ENCODE assay signal across 10 cellular contexts in genomic region chr4:186693159-186693815, GRCh38. TPM values are rescaled to one million over a fixed set of nuclear protein-coding genes. Genes with fewer than 3 reads are reported as not detected.
DNase-seq lines count a peak whose midpoint lies in the region; ATAC-seq and TF ChIP-seq lines count a peak whose summit lies in the region.
"Had no signal": no experiment of that assay in that cellular context is flagged by ENCODE, and none has a peak within 500 bp of the region (broad histone marks: within the 10 kb centered on the region; RNA-seq: fewer than 3 reads in every experiment).

No MANE protein-coding gene starts in this region.

- H3K27me3 ChIP-seq in HCT116 (ENCODE audit: insufficient read depth, low read length) (no peaks in the 10 kb centered on the region), ascending aorta (no peaks in the 10 kb centered on the region), suprapubic skin (no peaks in the 10 kb centered on the region), trophoblast cell (ENCODE audit: insufficient read depth, low read length) (no peaks in the 10 kb centered on the region)
- no peaks in the 10 kb centered on the region for H3K27me3 ChIP-seq in CD8-positive, alpha-beta T cell (ENCODE audit: insufficient read depth, low read length)

- no peaks in the 10 kb centered on the region for H3K9me2 ChIP-seq in HCT116 (ENCODE audit: insufficient read depth)

- no peak overlapping the region for H2BK120ac ChIP-seq in trophoblast cell (ENCODE audit: insufficient read depth, low read length, poor library complexity)

- H3K4me2 ChIP-seq in HCT116 (ENCODE audit: low read length) (peak overlapping the region; percentile 22), trophoblast cell (ENCODE audit: low read length) (no peak overlapping the region)

- no peak overlapping the region for H2BK5ac ChIP-seq in trophoblast cell (ENCODE audit: low read depth, low read length, poor library complexity)

- H3K9ac ChIP-seq in HCT116 (ENCODE audit: low read length) = no peak overlapping the region
- H3K9ac ChIP-seq in trophoblast cell (ENCODE audit: low read length) = no peak overlapping the region

- no peak for TF ChIP-seq EP300 in suprapubic skin (IDR thresholded peaks at IDR 0.05)

- H3K4me3 ChIP-seq in HCT116 (replicated peaks in 1 of 2; ENCODE audit: low read depth in 1 of 2, low read length in 2 of 2) (no peak overlapping the region), ascending aorta (no peak overlapping the region), suprapubic skin (no peak overlapping the region), trophoblast cell (ENCODE audit: low read depth, low read length) (no peak overlapping the region)
- H3K4me3 ChIP-seq in CD8-positive, alpha-beta T cell (ENCODE audit: low read depth, low read length) = no peak overlapping the region

- H4K20me1 ChIP-seq in HCT116 (ENCODE audit: insufficient read depth) = peaks cover 82% of the 10 kb centered on the region

- ATAC-seq in HCT116 = peak; percentile 62
- peak; percentile 75 to 91 for ATAC-seq in left cardiac atrium
- no peak for ATAC-seq in CD8-positive, alpha-beta T cell
- ATAC-seq in GM18873 (IDR thresholded peaks at IDR 0.05; ENCODE audit: low FRiP score, unreplicated experiment) = no peak

- no peak overlapping the region for H3K14ac ChIP-seq in trophoblast cell (ENCODE audit: low read length)

- H2AFZ ChIP-seq in HCT116 (ENCODE audit: low read depth, low read length, poor library complexity, severe bottlenecking) = no peak overlapping the region
- no peak overlapping the region for H2AFZ ChIP-seq in trophoblast cell (ENCODE audit: insufficient read depth, low read length, poor library complexity)

- peak; percentile 33 for DNase-seq in HCT116 (ENCODE audit: low read depth, low spot score)
- peak; percentile 50 to 92 for DNase-seq in ascending aorta (ENCODE audit: low spot score in 2 of 2)
- DNase-seq in left cardiac atrium = peak; percentile 88
- peak; percentile 86 to 88 for DNase-seq in suprapubic skin (ENCODE audit: low spot score in 2 of 2)
- DNase-seq in CD8-positive, alpha-beta T cell = no peak
- DNase-seq in trophoblast cell = no peak
- DNase-seq in stimulated activated CD4-positive, alpha-beta T cell treated with anti-CD3 and anti-CD28 coated beads, Interleukin-4, amount 100 ng/mL, for 24 hours = no peak
- DNase-seq: NCI-H1092 treated with DMSO at 0.1 percent for 48 hours had no signal

- H3K27ac Mint-ChIP-seq in CD8-positive, alpha-beta T cell = no peak overlapping the region
- H3K27ac Mint-ChIP-seq: activated naive CD4-positive, alpha-beta T cell treated with anti-CD3 and anti-CD28 coated beads, Interleukin-2, amount 50 U/mL, for 24 hours had no signal

- TF ChIP-seq RAD21 in HCT116 (IDR thresholded peaks at IDR 0.05; ENCODE audit: low read depth) = no peak

- no TSS peak for BruUV-seq in HCT116 (replicated peaks; lab: Mats Ljungman, UMichigan)

- RAD21 ChIA-PET in HCT116 (lab: Charles Lee; ENCODE audit: low non-redundant PET in 1 of 2, low total read pairs in 2 of 2, uncharacterized antibody in 2 of 2, unreplicated experiment in 2 of 2) = no interaction called here

- no peaks in the 10 kb centered on the region for H3K9me3 ChIP-seq in HCT116 (ENCODE audit: control insufficient read depth in 1 of 2, insufficient read depth in 1 of 2, low read depth in 1 of 2, low read length in 2 of 2)
- H3K9me3 ChIP-seq in ascending aorta = no peaks in the 10 kb centered on the region
- H3K9me3 ChIP-seq in suprapubic skin = no peaks in the 10 kb centered on the region
- H3K9me3 ChIP-seq in CD8-positive, alpha-beta T cell (ENCODE audit: low read length) = no peaks in the 10 kb centered on the region
- H3K9me3 ChIP-seq in trophoblast cell (ENCODE audit: insufficient read depth, low read depth, low read length) = peaks cover 3% of the 10 kb centered on the region

- H2BK12ac ChIP-seq in trophoblast cell (ENCODE audit: low read length) = no peak overlapping the region

- H4K12ac ChIP-seq in trophoblast cell (ENCODE audit: low read depth, low read length) = no peak overlapping the region

- 39% methylated on average over 17 of the region's 17 CpGs for WGBS in suprapubic skin
- WGBS in trophoblast cell (ENCODE audit: extremely low coverage, insufficient coverage, insufficient read length) = no CpG with 5 or more reads among the region's 17 CpGs

- H4K8ac ChIP-seq in trophoblast cell (ENCODE audit: low read depth, low read length) = no peak overlapping the region

- H3K23ac ChIP-seq in trophoblast cell (ENCODE audit: low read length) = no peak overlapping the region

- H3K79me2 ChIP-seq in HCT116 (ENCODE audit: insufficient read depth, low read length) = peaks cover 100% of the 10 kb centered on the region
- H3K79me2 ChIP-seq in trophoblast cell (ENCODE audit: control insufficient read depth, insufficient read depth, low read length, poor library complexity) = peaks cover 3% of the 10 kb centered on the region

- H3K36me3 Mint-ChIP-seq in CD8-positive, alpha-beta T cell = no peaks in the 10 kb centered on the region
- H3K36me3 Mint-ChIP-seq: activated naive CD4-positive, alpha-beta T cell treated with anti-CD3 and anti-CD28 coated beads, Interleukin-2, amount 50 U/mL, for 24 hours had no signal

- H3K18ac ChIP-seq in trophoblast cell (ENCODE audit: low read length) = no peak overlapping the region

- H3K4me1 ChIP-seq in HCT116 (ENCODE audit: control insufficient read depth in 1 of 2, insufficient read depth in 2 of 2, low read length in 2 of 2) (peaks cover 40 to 80% of the 10 kb centered on the region in 2 experiments), ascending aorta (peaks cover 0 to 25% of the 10 kb centered on the region in 2 donors), suprapubic skin (peaks cover 37% of the 10 kb centered on the region), trophoblast cell (ENCODE audit: control insufficient read depth in 1 of 2, insufficient read depth in 2 of 2, low read length in 2 of 2) (peaks cover 4 to 8% of the 10 kb centered on the region in 2 experiments)
- no peaks in the 10 kb centered on the region for H3K4me1 ChIP-seq in CD8-positive, alpha-beta T cell (ENCODE audit: insufficient read depth, low read length)

- CTCF ChIA-PET in HCT116 (lab: Charles Lee) = no interaction called here
- CTCF ChIA-PET in CD8-positive, alpha-beta T cell (lab: Charles Lee) = no interaction called here

- H3K36me3 ChIP-seq in HCT116 (ENCODE audit: control insufficient read depth in 1 of 2, insufficient read depth in 2 of 2, low read length in 2 of 2) (peaks cover 6 to 32% of the 10 kb centered on the region in 2 experiments; a peak in 3 of 4 replicates), ascending aorta (no peaks in the 10 kb centered on the region), suprapubic skin (no peaks in the 10 kb centered on the region), trophoblast cell (ENCODE audit: control insufficient read depth in 1 of 2, insufficient read depth in 2 of 2, low read length in 2 of 2) (peaks cover 3 to 4% of the 10 kb centered on the region in 2 experiments)
- no peaks in the 10 kb centered on the region for H3K36me3 ChIP-seq in CD8-positive, alpha-beta T cell (ENCODE audit: insufficient read depth, low read length)

- POLR2A ChIA-PET in HCT116 (lab: Charles Lee) = no interaction called here
- POLR2A ChIA-PET in CD8-positive, alpha-beta T cell (lab: Charles Lee) = no interaction called here

- H3K4me3 Mint-ChIP-seq in CD8-positive, alpha-beta T cell = no peak overlapping the region
- H3K4me3 Mint-ChIP-seq: activated naive CD4-positive, alpha-beta T cell treated with anti-CD3 and anti-CD28 coated beads, Interleukin-2, amount 50 U/mL, for 24 hours had no signal

- peaks cover 3% of the 10 kb centered on the region for H3K79me1 ChIP-seq in trophoblast cell (ENCODE audit: low read length)

- H3K27ac ChIP-seq in HCT116 (ENCODE audit: low read depth, low read length) = peak overlapping the region; percentile 15; the same call in 1 of the 2 replicates
- peak overlapping the region; percentile 54 to 75 for H3K27ac ChIP-seq in ascending aorta
- H3K27ac ChIP-seq in suprapubic skin = peak overlapping the region; percentile 66
- H3K27ac ChIP-seq in CD8-positive, alpha-beta T cell (ENCODE audit: low read depth, low read length) = no peak overlapping the region
- no peak overlapping the region for H3K27ac ChIP-seq in trophoblast cell (ENCODE audit: low read depth, low read length)

- no peak overlapping the region for H4K91ac ChIP-seq in trophoblast cell (ENCODE audit: low read depth, low read length)

- no peak overlapping the region for H3K4ac ChIP-seq in trophoblast cell (ENCODE audit: low read depth, low read length)

- H2AK5ac ChIP-seq in trophoblast cell (ENCODE audit: low read length) = no peak overlapping the region

- intact Hi-C loops in HCT116 (cut with micrococcal nuclease) = no loop called here
- intact Hi-C loops in ascending aorta (cut with DNase I) = loop anchor here (5.0 kb wide), 1 partner anchor 34 kb away; no protein-coding TSS in a partner anchor
- intact Hi-C loops in left cardiac atrium (cut with DNase I) = no loop called here
- intact Hi-C loops in CD8-positive, alpha-beta T cell (cut with DNase I, micrococcal nuclease) = no loop called here

- TF ChIP-seq CTCF in HCT116 (IDR thresholded peaks at IDR 0.05 in 2 of 3, conservative IDR thresholded peaks at IDR 0.05 in 1 of 3; ENCODE audit: borderline replicate concordance in 1 of 3, insufficient read depth in 1 of 3, low read depth in 2 of 3, low read length in 2 of 3) (no peak), ascending aorta (IDR thresholded peaks at IDR 0.05) (no peak), suprapubic skin (IDR thresholded peaks at IDR 0.05) (no peak)
- TF ChIP-seq CTCF in CD8-positive, alpha-beta T cell (IDR thresholded peaks at IDR 0.05) = no peak

- TF ChIP-seq POLR2A in HCT116 (IDR thresholded peaks at IDR 0.05; ENCODE audit: borderline replicate concordance, extremely low read depth, insufficient read depth, insufficient read length) (no peak), suprapubic skin (IDR thresholded peaks at IDR 0.05) (no peak)

- H3K4me1 Mint-ChIP-seq in CD8-positive, alpha-beta T cell (ENCODE audit: low read depth) = no peaks in the 10 kb centered on the region
- H3K4me1 Mint-ChIP-seq: activated naive CD4-positive, alpha-beta T cell treated with anti-CD3 and anti-CD28 coated beads, Interleukin-2, amount 50 U/mL, for 24 hours had no signal

- no peaks in the 10 kb centered on the region for H3K27me3 Mint-ChIP-seq in CD8-positive, alpha-beta T cell (ENCODE audit: low read depth)
- H3K27me3 Mint-ChIP-seq: activated naive CD4-positive, alpha-beta T cell treated with anti-CD3 and anti-CD28 coated beads, Interleukin-2, amount 50 U/mL, for 24 hours had no signal

- H3K9me3 Mint-ChIP-seq in CD8-positive, alpha-beta T cell = peaks cover 8% of the 10 kb centered on the region
- H3K9me3 Mint-ChIP-seq: activated naive CD4-positive, alpha-beta T cell treated with anti-CD3 and anti-CD28 coated beads, Interleukin-2, amount 50 U/mL, for 24 hours had no signal

TF ChIP-seq in HCT116, 20 proteins besides CTCF, POLR2A, EP300 and RAD21 (continues in another document):
- TF ChIP-seq FOSL1 (IDR thresholded peaks at IDR 0.05; ENCODE audit: low read depth) (peak; percentile 55), SP1 (IDR thresholded peaks at IDR 0.05; ENCODE audit: low read depth) (peak; percentile 30; the same call in 1 of the 2 replicates)

RNA-seq across cellular contexts. Expression of gene FAT1, which starts 30.4 kb away (rescaled TPM):
- total RNA-seq in HCT116 (2021; ENCODE audit: unreplicated experiment) = 676 TPM
- polyA plus RNA-seq in HCT116 (2012) = 458 and 528 TPM in 2 replicates
- 52.9 TPM for total RNA-seq in ascending aorta
- total RNA-seq in left cardiac atrium = 10 to 100 TPM; 66.0 to 67.8 TPM
- 100 to 1,000 TPM in 3 of 4 donors, 10 to 100 TPM in 1; 91.2 to 133 (median 105) TPM for total RNA-seq in suprapubic skin
- not detected for total RNA-seq in CD8-positive, alpha-beta T cell
- 37.6 and 37.9 TPM in 2 replicates for polyA plus RNA-seq in trophoblast cell (2013)

Comparison
In these comparisons a context has a peak if more than half of its experiments do, and no peak if none do; other contexts are left out.
1. ATAC-seq: peak in HCT116 (single experiment) and left cardiac atrium (2 of 2); none in CD8-positive, alpha-beta T cell (single experiment) and GM18873 (single experiment).
2. DNase-seq: peak in HCT116 (single experiment), ascending aorta (2 of 2), left cardiac atrium (single experiment) and suprapubic skin (2 of 2); none in CD8-positive, alpha-beta T cell (0 of 7), trophoblast cell (0 of 2) and stimulated activated CD4-positive, alpha-beta T cell treated with anti-CD3 and anti-CD28 coated beads, Interleukin-4, amount 100 ng/mL, for 24 hours (single experiment).
3. H3K27ac ChIP-seq: peak in HCT116 (single experiment), ascending aorta (2 of 2) and suprapubic skin (single experiment); none in CD8-positive, alpha-beta T cell (single experiment) and trophoblast cell (single experiment).
4. RNA of gene FAT1, which starts 30.4 kb away (total RNA-seq): 676 TPM in HCT116 (single experiment), 91.2 to 133 TPM in suprapubic skin, 66.0 to 67.8 TPM in left cardiac atrium and 52.9 TPM in ascending aorta (single experiment); not detected in CD8-positive, alpha-beta T cell; every median in the first group is over 10 times any median in the second.